ENCODE assay signal across 11 cellular contexts in the genomic region with DNA sequence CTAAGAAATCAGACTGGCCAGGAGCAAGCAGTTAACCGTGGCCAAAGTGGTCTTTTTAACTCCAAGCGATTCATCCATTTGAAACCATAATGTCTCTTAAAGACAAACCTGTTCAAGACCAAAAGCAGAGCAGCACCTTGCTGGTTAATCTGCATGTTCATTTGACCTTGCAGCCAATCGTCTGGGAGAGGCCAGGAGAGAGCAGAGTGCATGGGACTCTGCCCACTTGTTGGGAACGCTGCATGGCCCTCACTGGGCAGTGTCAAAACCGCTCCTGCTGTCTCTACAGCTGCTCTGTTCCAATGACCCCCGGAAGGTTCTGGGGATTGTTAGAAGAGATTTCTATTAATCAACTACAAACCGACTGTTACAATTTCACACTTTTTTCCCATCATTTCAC.
DNase-seq lines count a peak whose midpoint lies in the region; ATAC-seq and TF ChIP-seq lines count a peak whose summit lies in the region.
"Had no signal": no experiment of that assay in that cellular context is flagged by ENCODE, and none has a peak within 500 bp of the region (broad histone marks: within the 10 kb centered on the region; RNA-seq: fewer than 3 reads in every experiment).

No MANE protein-coding gene starts in this region.

- H3K27ac Mint-ChIP-seq in WTC11 = no peak overlapping the region

- POLR2A ChIA-PET in WTC11 (lab: Charles Lee) = interaction anchor here (0.7 to 1.0 kb wide), 2 partner anchors 77 to 101 kb away, joined by 3 read pairs; no protein-coding TSS in a partner anchor

- H3K9me3 ChIP-seq in iPS-20b (ENCODE audit: insufficient read depth, low read depth, low read length) (no peaks in the 10 kb centered on the region), psoas muscle (no peaks in the 10 kb centered on the region), Peyer's patch (no peaks in the 10 kb centered on the region)

- H3K9me3 Mint-ChIP-seq in WTC11 = no peaks in the 10 kb centered on the region

- 37 to 47% (median 38%) methylated on average over 7 of the region's 7 CpGs for WGBS in psoas muscle, 3 donors

- H3K9ac ChIP-seq in iPS-20b (ENCODE audit: low read depth, low read length) = peak overlapping the region; percentile 55; the same call in 1 of the 2 replicates

- TF ChIP-seq CTCF in WTC11 (IDR thresholded peaks at IDR 0.05) (no peak), psoas muscle (IDR thresholded peaks at IDR 0.05) (no peak), Peyer's patch (IDR thresholded peaks at IDR 0.05) (no peak)

- peaks cover 3% of the 10 kb centered on the region for H3K27me3 Mint-ChIP-seq in WTC11 (ENCODE audit: low read depth)

- peak; percentile 33 for ATAC-seq in WTC11
- ATAC-seq in psoas muscle = peak in 2 of 4 donors; percentile 42 to 49
- ATAC-seq in HG02885 (IDR thresholded peaks at IDR 0.05; ENCODE audit: poor library complexity, unreplicated experiment) = no peak
- ATAC-seq in HG03565 (IDR thresholded peaks at IDR 0.05; ENCODE audit: unreplicated experiment) = no peak

- intact Hi-C loops in psoas muscle (cut with DNase I) = loop anchor here in 1 of 2 donors (10.0 kb wide), 1 partner anchor 320 kb away; no protein-coding TSS in a partner anchor

- peak overlapping the region; percentile 66 for H3K4me3 Mint-ChIP-seq in WTC11

- H3K27me3 ChIP-seq in iPS-20b (ENCODE audit: insufficient read depth, low read length) (peaks cover 18% of the 10 kb centered on the region; the same call in 1 of the 2 replicates), psoas muscle (ENCODE audit: insufficient read depth in 3 of 3, low read length in 2 of 3) (no peaks in the 10 kb centered on the region), Peyer's patch (no peaks in the 10 kb centered on the region)

- peak; percentile 28 for DNase-seq in ELF-1 (ENCODE audit: low read depth, low spot score)
- no peak for DNase-seq in WTC11 (ENCODE audit: low spot score)
- no peak for DNase-seq in psoas muscle
- DNase-seq in Peyer's patch = no peak
- no peak for DNase-seq in activated CD4-positive, CD25-positive, alpha-beta regulatory T cell treated with anti-CD3 and anti-CD28 coated beads, Interleukin-2, amount 50 U/mL, for 72 hours
- DNase-seq: mammary epithelial cell, T1000 had no signal

- peak overlapping the region; percentile 61; the same call in 1 of the 2 replicates for H3K4me3 ChIP-seq in iPS-20b (ENCODE audit: low read length)
- H3K4me3 ChIP-seq in psoas muscle = peak overlapping the region; percentile 70
- H3K4me3 ChIP-seq in Peyer's patch = no peak overlapping the region
- H3K4me3 ChIP-seq: K562 had no signal

- H3K27ac ChIP-seq in iPS-20b (ENCODE audit: low read length) (no peak overlapping the region), psoas muscle (no peak overlapping the region), Peyer's patch (no peak overlapping the region)

- H3K4me1 Mint-ChIP-seq in WTC11 = peaks cover 52% of the 10 kb centered on the region

- H3K36me3 ChIP-seq in iPS-20b (ENCODE audit: insufficient read depth, low read depth, low read length) (no peaks in the 10 kb centered on the region), psoas muscle (ENCODE audit: insufficient read depth in 1 of 2, low read depth in 1 of 2) (no peaks in the 10 kb centered on the region), Peyer's patch (no peaks in the 10 kb centered on the region)

- H3K36me3 Mint-ChIP-seq in WTC11 = no peaks in the 10 kb centered on the region

- TF ChIP-seq POLR2A in Peyer's patch (IDR thresholded peaks at IDR 0.05) = no peak

- H3K4me1 ChIP-seq in iPS-20b (ENCODE audit: insufficient read depth, low read length) (peaks cover 20% of the 10 kb centered on the region), psoas muscle (peaks cover 7% of the 10 kb centered on the region), Peyer's patch (no peaks in the 10 kb centered on the region)

- CTCF ChIA-PET in WTC11 (lab: Charles Lee) = interaction anchor here (0.6 to 2.2 kb wide), 4 partner anchors 74 to 174 kb away, joined by 3 to 14 read pairs (median 5); no protein-coding TSS in a partner anchor

TF ChIP-seq in WTC11, 78 proteins besides CTCF, POLR2A, EP300 and RAD21 (continues in another document):
- TF ChIP-seq, protein P1, sequence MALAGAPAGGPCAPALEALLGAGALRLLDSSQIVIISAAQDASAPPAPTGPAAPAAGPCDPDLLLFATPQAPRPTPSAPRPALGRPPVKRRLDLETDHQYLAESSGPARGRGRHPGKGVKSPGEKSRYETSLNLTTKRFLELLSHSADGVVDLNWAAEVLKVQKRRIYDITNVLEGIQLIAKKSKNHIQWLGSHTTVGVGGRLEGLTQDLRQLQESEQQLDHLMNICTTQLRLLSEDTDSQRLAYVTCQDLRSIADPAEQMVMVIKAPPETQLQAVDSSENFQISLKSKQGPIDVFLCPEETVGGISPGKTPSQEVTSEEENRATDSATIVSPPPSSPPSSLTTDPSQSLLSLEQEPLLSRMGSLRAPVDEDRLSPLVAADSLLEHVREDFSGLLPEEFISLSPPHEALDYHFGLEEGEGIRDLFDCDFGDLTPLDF (CRISPR knock-in tag; IDR thresholded peaks at IDR 0.05) = no peak
- TF ChIP-seq E2F4 (CRISPR knock-in tag; IDR thresholded peaks at IDR 0.05; ENCODE audit: borderline replicate concordance, low read depth) (no peak), GABPB1 (CRISPR knock-in tag; IDR thresholded peaks at IDR 0.05) (no peak), RELA (CRISPR knock-in tag; IDR thresholded peaks at IDR 0.05; ENCODE audit: borderline replicate concordance) (no peak), SP1 (CRISPR knock-in tag; conservative IDR thresholded peaks at IDR 0.05) (no peak), GTF2I (CRISPR knock-in tag; conservative IDR thresholded peaks at IDR 0.05) (no peak), ZNF281 (CRISPR knock-in tag; IDR thresholded peaks at IDR 0.05) (no peak)
- TF ChIP-seq, protein P2, sequence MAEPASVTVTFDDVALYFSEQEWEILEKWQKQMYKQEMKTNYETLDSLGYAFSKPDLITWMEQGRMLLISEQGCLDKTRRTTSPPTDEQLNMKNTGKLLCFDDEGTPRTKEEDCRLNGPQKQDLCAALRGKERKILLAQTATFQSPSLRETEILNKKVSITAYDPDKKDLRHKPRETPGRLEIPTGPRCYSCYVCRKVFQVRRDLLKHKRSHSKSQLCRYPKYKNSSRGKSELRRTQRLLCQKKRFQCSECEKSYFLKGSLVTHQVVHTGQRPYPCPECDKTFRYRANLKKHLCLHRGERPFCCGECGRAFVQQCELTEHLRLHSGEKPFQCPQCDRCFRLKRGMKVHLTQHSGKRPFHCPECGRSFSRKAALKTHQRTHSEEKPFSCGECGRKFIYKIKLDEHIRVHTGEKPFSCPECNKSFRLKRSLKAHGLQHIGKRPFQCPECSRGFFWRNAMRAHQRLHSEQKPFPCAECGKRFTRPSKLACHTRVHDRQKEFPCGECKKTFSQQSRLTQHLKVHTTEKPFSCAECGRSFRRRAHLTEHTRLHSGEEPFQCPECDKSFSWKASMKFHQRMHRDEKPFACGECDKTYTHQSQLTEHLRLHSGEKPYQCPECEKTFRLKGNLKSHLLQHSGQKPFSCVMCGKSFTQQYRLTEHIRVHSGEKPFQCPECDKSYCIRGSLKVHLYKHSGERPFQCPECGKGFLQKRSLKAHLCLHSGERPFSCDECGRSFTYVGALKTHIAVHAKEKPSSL (CRISPR knock-in tag; conservative IDR thresholded peaks at IDR 0.05) = no peak
- TF ChIP-seq, protein P3, sequence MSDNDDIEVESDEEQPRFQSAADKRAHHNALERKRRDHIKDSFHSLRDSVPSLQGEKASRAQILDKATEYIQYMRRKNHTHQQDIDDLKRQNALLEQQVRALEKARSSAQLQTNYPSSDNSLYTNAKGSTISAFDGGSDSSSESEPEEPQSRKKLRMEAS (CRISPR knock-in tag; IDR thresholded peaks at IDR 0.05) = no peak
- TF ChIP-seq, protein P4, sequence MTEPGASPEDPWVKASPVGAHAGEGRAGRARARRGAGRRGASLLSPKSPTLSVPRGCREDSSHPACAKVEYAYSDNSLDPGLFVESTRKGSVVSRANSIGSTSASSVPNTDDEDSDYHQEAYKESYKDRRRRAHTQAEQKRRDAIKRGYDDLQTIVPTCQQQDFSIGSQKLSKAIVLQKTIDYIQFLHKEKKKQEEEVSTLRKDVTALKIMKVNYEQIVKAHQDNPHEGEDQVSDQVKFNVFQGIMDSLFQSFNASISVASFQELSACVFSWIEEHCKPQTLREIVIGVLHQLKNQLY (CRISPR knock-in tag; IDR thresholded peaks at IDR 0.05) = no peak

Comparison
In these comparisons a context has a peak if more than half of its experiments do, and no peak if none do; other contexts are left out.
1. H3K4me3 ChIP-seq: peak in iPS-20b (single experiment) and psoas muscle (single experiment); none in Peyer's patch (0 of 4).